Comparison of ENCODE assay signal across 17 cellular contexts in genomic region chr5:1136814-1137213, GRCh38.
"Had no signal": no experiment of that assay in that cellular context is flagged by ENCODE, and none has a peak within 500 bp of the region (broad histone marks: within the 10 kb centered on the region; RNA-seq: fewer than 3 reads in every experiment).

No MANE protein-coding gene starts in this region.

- FAIRE-seq: keratinocyte had no signal

- H3K4me1 Mint-ChIP-seq: activated naive CD4-positive, alpha-beta T cell treated with anti-CD3 and anti-CD28 coated beads, Interleukin-2, amount 50 U/mL, for 24 hours; stimulated activated effector memory CD8-positive, alpha-beta T cell treated with anti-CD3 and anti-CD28 coated beads, Interleukin-12 subunit alpha, Interleukin-12 subunit beta, amount 100 ng/mL, for 72 hours had no signal

- H3K4me3 Mint-ChIP-seq: activated naive CD4-positive, alpha-beta T cell treated with anti-CD3 and anti-CD28 coated beads, Interleukin-2, amount 50 U/mL, for 24 hours; endodermal cell; stimulated activated effector memory CD8-positive, alpha-beta T cell treated with anti-CD3 and anti-CD28 coated beads, Interleukin-12 subunit alpha, Interleukin-12 subunit beta, amount 100 ng/mL, for 72 hours had no signal

- H3K4me2 ChIP-seq: smooth muscle cell had no signal

- DNase-seq: activated CD4-positive, alpha-beta T cell treated with anti-CD3 and anti-CD28 coated beads for 1 hour; activated gamma-delta T cell; endodermal cell; foreskin melanocyte; head of caudate nucleus; midbrain; ovary; stimulated activated CD4-positive, alpha-beta T cell treated with anti-CD3 and anti-CD28 coated beads, Interleukin-4, amount 100 ng/mL, for 1 hour had no signal

- H3K4me3 ChIP-seq: lung, ovary, smooth muscle cell, thoracic aorta had no signal

- ATAC-seq: left lobe of liver; sciatic nerve; stimulated activated effector memory CD8-positive, alpha-beta T cell treated with anti-CD3 and anti-CD28 coated beads, Interleukin-12 subunit alpha, Interleukin-12 subunit beta, amount 100 ng/mL, for 72 hours had no signal

- H3K36me3 Mint-ChIP-seq: activated naive CD4-positive, alpha-beta T cell treated with anti-CD3 and anti-CD28 coated beads, Interleukin-2, amount 50 U/mL, for 24 hours; stimulated activated effector memory CD8-positive, alpha-beta T cell treated with anti-CD3 and anti-CD28 coated beads, Interleukin-12 subunit alpha, Interleukin-12 subunit beta, amount 100 ng/mL, for 72 hours had no signal

- H3K27me3 Mint-ChIP-seq: activated naive CD4-positive, alpha-beta T cell treated with anti-CD3 and anti-CD28 coated beads, Interleukin-2, amount 50 U/mL, for 24 hours had no signal

- H3K9me3 Mint-ChIP-seq: activated naive CD4-positive, alpha-beta T cell treated with anti-CD3 and anti-CD28 coated beads, Interleukin-2, amount 50 U/mL, for 24 hours; endodermal cell; stimulated activated effector memory CD8-positive, alpha-beta T cell treated with anti-CD3 and anti-CD28 coated beads, Interleukin-12 subunit alpha, Interleukin-12 subunit beta, amount 100 ng/mL, for 72 hours had no signal

- H3K36me3 ChIP-seq: ovary, thoracic aorta had no signal

- H3K9me3 ChIP-seq: ovary, thoracic aorta had no signal

- H3K27ac Mint-ChIP-seq: endodermal cell; stimulated activated effector memory CD8-positive, alpha-beta T cell treated with anti-CD3 and anti-CD28 coated beads, Interleukin-12 subunit alpha, Interleukin-12 subunit beta, amount 100 ng/mL, for 72 hours had no signal

- H3K27ac ChIP-seq: ovary, thoracic aorta, VCaP had no signal

- H3K27me3 ChIP-seq: ovary had no signal
